In genomic region chr12:13404111-13404628, GRCh38 we compare ENCODE assay signal across 21 cellular contexts.
"Had no signal": no experiment of that assay in that cellular context is flagged by ENCODE, and none has a peak within 500 bp of the region (broad histone marks: within the 10 kb centered on the region; RNA-seq: fewer than 3 reads in every experiment).

No MANE protein-coding gene starts in this region.

- DNase-seq: activated CD4-positive, alpha-beta T cell treated with anti-CD3 and anti-CD28 coated beads, Interleukin-2, amount 10 ng/mL, durations not matched to agents 24 days and 14 days; activated CD8-positive, alpha-beta memory T cell treated with anti-CD3 and anti-CD28 coated beads, Interleukin-2, amount 50 U/mL, for 4 hours; activated naive CD4-positive, alpha-beta T cell treated with anti-CD3 and anti-CD28 coated beads for 36 hours; activated naive CD8-positive, alpha-beta T cell treated with anti-CD3 and anti-CD28 coated beads, Interleukin-2, amount 50 U/mL, for 24 hours; activated T-cell treated with anti-CD3 and anti-CD28 coated beads, Interleukin-2, amount 50 U/mL, for 4 hours; anterior cingulate cortex; brain microvascular endothelial cell; effector CD4-positive, alpha-beta T cell; left lung; mammary epithelial cell; naive thymus-derived CD4-positive, alpha-beta T cell; pancreas; right lobe of liver; stimulated activated CD4-positive, alpha-beta T cell treated with anti-CD3 and anti-CD28 coated beads, Interleukin-4, amount 100 ng/mL, for 1 hour; stimulated activated naive CD8-positive, alpha-beta T cell treated with anti-CD3 and anti-CD28 coated beads, Interleukin-15, amount 100 ng/mL, for 72 hours; T-cell; trophoblast cell had no signal

- H3K4me3 Mint-ChIP-seq: activated CD4-positive, alpha-beta T cell treated with anti-CD3 and anti-CD28 coated beads, Interleukin-2, amount 10 ng/mL, durations not matched to agents 24 days and 14 days; activated naive CD4-positive, alpha-beta T cell treated with anti-CD3 and anti-CD28 coated beads for 36 hours; activated naive CD8-positive, alpha-beta T cell treated with anti-CD3 and anti-CD28 coated beads, Interleukin-2, amount 50 U/mL, for 24 hours; activated T-cell treated with anti-CD3 and anti-CD28 coated beads, Interleukin-2, amount 50 U/mL, for 4 hours; central memory CD8-positive, alpha-beta T cell; naive thymus-derived CD4-positive, alpha-beta T cell; stimulated activated naive CD8-positive, alpha-beta T cell treated with anti-CD3 and anti-CD28 coated beads, Interleukin-15, amount 100 ng/mL, for 72 hours; T-cell had no signal

- H3K27me3 ChIP-seq: brain microvascular endothelial cell, left lung, pancreas, right lobe of liver, suprapubic skin had no signal

- H3K27ac Mint-ChIP-seq: activated CD4-positive, alpha-beta T cell treated with anti-CD3 and anti-CD28 coated beads, Interleukin-2, amount 10 ng/mL, durations not matched to agents 24 days and 14 days; activated naive CD4-positive, alpha-beta T cell treated with anti-CD3 and anti-CD28 coated beads for 36 hours; activated naive CD8-positive, alpha-beta T cell treated with anti-CD3 and anti-CD28 coated beads, Interleukin-2, amount 50 U/mL, for 24 hours; naive thymus-derived CD4-positive, alpha-beta T cell; stimulated activated naive CD8-positive, alpha-beta T cell treated with anti-CD3 and anti-CD28 coated beads, Interleukin-15, amount 100 ng/mL, for 72 hours; T-cell had no signal

- H3K4me3 ChIP-seq: coronary artery, left lung, pancreas, right lobe of liver, smooth muscle cell, suprapubic skin had no signal

- H3K36me3 ChIP-seq: brain microvascular endothelial cell, left lung, pancreas, right lobe of liver, suprapubic skin had no signal

- H3K4me1 ChIP-seq: left lung, pancreas, right lobe of liver, suprapubic skin had no signal

- H3K9me3 ChIP-seq: left lung, pancreas, right lobe of liver, suprapubic skin had no signal

- H3K9me3 Mint-ChIP-seq: activated CD4-positive, alpha-beta T cell treated with anti-CD3 and anti-CD28 coated beads, Interleukin-2, amount 10 ng/mL, durations not matched to agents 24 days and 14 days; activated naive CD8-positive, alpha-beta T cell treated with anti-CD3 and anti-CD28 coated beads, Interleukin-2, amount 50 U/mL, for 24 hours; activated T-cell treated with anti-CD3 and anti-CD28 coated beads, Interleukin-2, amount 50 U/mL, for 4 hours had no signal

- H3K36me3 Mint-ChIP-seq: naive thymus-derived CD4-positive, alpha-beta T cell; T-cell had no signal

- H3K4me1 Mint-ChIP-seq: activated CD4-positive, alpha-beta T cell treated with anti-CD3 and anti-CD28 coated beads, Interleukin-2, amount 10 ng/mL, durations not matched to agents 24 days and 14 days; activated naive CD8-positive, alpha-beta T cell treated with anti-CD3 and anti-CD28 coated beads, Interleukin-2, amount 50 U/mL, for 24 hours; central memory CD8-positive, alpha-beta T cell; naive thymus-derived CD4-positive, alpha-beta T cell; stimulated activated naive CD8-positive, alpha-beta T cell treated with anti-CD3 and anti-CD28 coated beads, Interleukin-15, amount 100 ng/mL, for 72 hours; T-cell had no signal

- ATAC-seq: activated naive CD8-positive, alpha-beta T cell treated with anti-CD3 and anti-CD28 coated beads, Interleukin-2, amount 50 U/mL, for 24 hours; activated T-cell treated with anti-CD3 and anti-CD28 coated beads, Interleukin-2, amount 50 U/mL, for 4 hours; naive thymus-derived CD4-positive, alpha-beta T cell; stimulated activated naive CD8-positive, alpha-beta T cell treated with anti-CD3 and anti-CD28 coated beads, Interleukin-15, amount 100 ng/mL, for 72 hours; T-cell had no signal

- H3K27ac ChIP-seq: brain microvascular endothelial cell, coronary artery, left lung, pancreas, right lobe of liver, suprapubic skin had no signal

- H3K27me3 Mint-ChIP-seq: activated CD4-positive, alpha-beta T cell treated with anti-CD3 and anti-CD28 coated beads, Interleukin-2, amount 10 ng/mL, durations not matched to agents 24 days and 14 days had no signal
